ENCODE assay signal across 1 cellular context in the genomic region with DNA sequence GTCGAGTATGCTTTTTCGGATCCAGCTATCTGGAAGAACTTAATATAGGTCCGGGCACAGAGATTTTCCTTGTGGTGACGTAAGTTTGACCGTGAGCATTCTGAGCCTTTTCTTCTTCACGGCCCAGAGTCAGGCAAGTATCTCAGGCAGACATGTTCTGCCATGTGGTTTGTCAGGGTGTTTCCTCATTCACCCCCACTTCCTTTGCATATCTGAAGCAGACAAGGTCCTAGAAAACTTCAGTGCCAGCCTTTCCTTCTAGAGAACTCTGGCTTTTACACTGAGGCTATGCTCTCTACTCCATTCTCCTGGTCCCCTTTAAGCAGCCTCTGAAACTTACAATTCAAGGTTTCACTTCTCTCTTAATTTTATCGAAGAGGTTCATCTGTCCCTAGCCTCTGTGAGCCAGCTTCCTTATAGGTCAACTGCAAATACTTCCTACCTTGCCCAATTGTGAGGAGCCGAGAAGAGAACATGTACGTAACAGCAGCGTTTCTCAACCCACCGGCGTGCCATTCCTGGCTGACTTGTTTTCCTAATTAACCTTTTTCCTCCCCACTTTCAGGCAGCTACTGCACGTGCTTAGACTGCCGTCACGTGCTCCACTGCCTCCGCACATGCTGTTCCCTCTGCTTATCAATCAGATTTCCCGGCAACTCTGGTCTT.
TF ChIP-seq lines count a peak whose summit lies in the region.

No MANE protein-coding gene starts in this region.

TF ChIP-seq in K562, 482 proteins besides CTCF, POLR2A, EP300 and RAD21 (continued from another document and continues in another):
- TF ChIP-seq KDM4B (IDR thresholded peaks at IDR 0.05; ENCODE audit: borderline replicate concordance in 2 of 2, low read depth in 1 of 2) (no peak), FOXK1 (CRISPR knock-in tag; IDR thresholded peaks at IDR 0.05; ENCODE audit: borderline replicate concordance) (no peak), TAF1 (IDR thresholded peaks at IDR 0.05; ENCODE audit: control insufficient read depth, extremely low read depth, insufficient read depth, low read length, severe bottlenecking) (no peak), GATA2 (CRISPR knock-in tag; IDR thresholded peaks at IDR 0.05) (no peak), ZNF217 (CRISPR knock-in tag; IDR thresholded peaks at IDR 0.05) (no peak), ZNF518B (CRISPR knock-in tag; IDR thresholded peaks at IDR 0.05) (no peak), FOXA1 (IDR thresholded peaks at IDR 0.05; ENCODE audit: borderline replicate concordance) (no peak), MAFG (tag; conservative IDR thresholded peaks at IDR 0.05) (no peak), RBM17 (IDR thresholded peaks at IDR 0.05; ENCODE audit: borderline replicate concordance, low read depth, low read length) (no peak), DNMT1 (IDR thresholded peaks at IDR 0.05) (no peak), ESRRB (CRISPR knock-in tag; IDR thresholded peaks at IDR 0.05; ENCODE audit: borderline replicate concordance) (no peak), ELF1 (tag; IDR thresholded peaks at IDR 0.05) (no peak), TRIM28 (IDR thresholded peaks at IDR 0.05) (no peak), ZZZ3 (IDR thresholded peaks at IDR 0.05) (no peak), SREBF2 (CRISPR knock-in tag; IDR thresholded peaks at IDR 0.05) (no peak), TRIM24 (IDR thresholded peaks at IDR 0.05) (no peak), ZNF146 (CRISPR knock-in tag; IDR thresholded peaks at IDR 0.05; ENCODE audit: unreplicated experiment) (no peak), POLR2AphosphoS5 (IDR thresholded peaks at IDR 0.05; ENCODE audit: control insufficient read depth, insufficient read depth, low read depth, low read length) (no peak), WHSC1 (IDR thresholded peaks at IDR 0.05; ENCODE audit: low read length) (no peak), ZNF274 (IDR thresholded peaks at IDR 0.05; ENCODE audit: borderline replicate concordance, low read depth, low read length) (no peak), BMI1 (IDR thresholded peaks at IDR 0.05; ENCODE audit: low read length) (no peak), SMARCE1 (IDR thresholded peaks at IDR 0.05) (no peak), ZNF280B (CRISPR knock-in tag; IDR thresholded peaks at IDR 0.05) (no peak), PPARD (CRISPR knock-in tag; IDR thresholded peaks at IDR 0.05) (no peak), HMBOX1 (IDR thresholded peaks at IDR 0.05) (no peak), NUFIP1 (IDR thresholded peaks at IDR 0.05; ENCODE audit: partially characterized antibody) (no peak), CREB1 (IDR thresholded peaks at IDR 0.05) (no peak), CREB1 (CRISPR knock-in tag; IDR thresholded peaks at IDR 0.05) (no peak), TARDBP (IDR thresholded peaks at IDR 0.05) (no peak), CREB5 (CRISPR knock-in tag; IDR thresholded peaks at IDR 0.05) (no peak), MTA2 (IDR thresholded peaks at IDR 0.05; ENCODE audit: low read depth) (no peak), ZBTB17 (CRISPR knock-in tag; IDR thresholded peaks at IDR 0.05) (no peak), HCFC1 (IDR thresholded peaks at IDR 0.05; ENCODE audit: low read depth, low read length) (no peak), FOXJ3 (CRISPR knock-in tag; IDR thresholded peaks at IDR 0.05) (no peak), IFI16 (CRISPR knock-in tag; IDR thresholded peaks at IDR 0.05) (no peak)
- TF ChIP-seq, protein P1, sequence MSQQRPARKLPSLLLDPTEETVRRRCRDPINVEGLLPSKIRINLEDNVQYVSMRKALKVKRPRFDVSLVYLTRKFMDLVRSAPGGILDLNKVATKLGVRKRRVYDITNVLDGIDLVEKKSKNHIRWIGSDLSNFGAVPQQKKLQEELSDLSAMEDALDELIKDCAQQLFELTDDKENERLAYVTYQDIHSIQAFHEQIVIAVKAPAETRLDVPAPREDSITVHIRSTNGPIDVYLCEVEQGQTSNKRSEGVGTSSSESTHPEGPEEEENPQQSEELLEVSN (IDR thresholded peaks at IDR 0.05; ENCODE audit: borderline replicate concordance in 1 of 2, extremely low read depth in 1 of 2, insufficient read depth in 1 of 2, insufficient read length in 1 of 2, low read depth in 1 of 2, low read length in 1 of 2, poor library complexity in 1 of 2, severe bottlenecking in 1 of 2): peak in 1 of 2 experiments; percentile 54
- TF ChIP-seq, protein P2, sequence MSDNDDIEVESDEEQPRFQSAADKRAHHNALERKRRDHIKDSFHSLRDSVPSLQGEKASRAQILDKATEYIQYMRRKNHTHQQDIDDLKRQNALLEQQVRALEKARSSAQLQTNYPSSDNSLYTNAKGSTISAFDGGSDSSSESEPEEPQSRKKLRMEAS (CRISPR knock-in tag; IDR thresholded peaks at IDR 0.05): 0 out of 2 replicates have a peak, but pooled peaks have one; percentile 25
- TF ChIP-seq, protein P3, sequence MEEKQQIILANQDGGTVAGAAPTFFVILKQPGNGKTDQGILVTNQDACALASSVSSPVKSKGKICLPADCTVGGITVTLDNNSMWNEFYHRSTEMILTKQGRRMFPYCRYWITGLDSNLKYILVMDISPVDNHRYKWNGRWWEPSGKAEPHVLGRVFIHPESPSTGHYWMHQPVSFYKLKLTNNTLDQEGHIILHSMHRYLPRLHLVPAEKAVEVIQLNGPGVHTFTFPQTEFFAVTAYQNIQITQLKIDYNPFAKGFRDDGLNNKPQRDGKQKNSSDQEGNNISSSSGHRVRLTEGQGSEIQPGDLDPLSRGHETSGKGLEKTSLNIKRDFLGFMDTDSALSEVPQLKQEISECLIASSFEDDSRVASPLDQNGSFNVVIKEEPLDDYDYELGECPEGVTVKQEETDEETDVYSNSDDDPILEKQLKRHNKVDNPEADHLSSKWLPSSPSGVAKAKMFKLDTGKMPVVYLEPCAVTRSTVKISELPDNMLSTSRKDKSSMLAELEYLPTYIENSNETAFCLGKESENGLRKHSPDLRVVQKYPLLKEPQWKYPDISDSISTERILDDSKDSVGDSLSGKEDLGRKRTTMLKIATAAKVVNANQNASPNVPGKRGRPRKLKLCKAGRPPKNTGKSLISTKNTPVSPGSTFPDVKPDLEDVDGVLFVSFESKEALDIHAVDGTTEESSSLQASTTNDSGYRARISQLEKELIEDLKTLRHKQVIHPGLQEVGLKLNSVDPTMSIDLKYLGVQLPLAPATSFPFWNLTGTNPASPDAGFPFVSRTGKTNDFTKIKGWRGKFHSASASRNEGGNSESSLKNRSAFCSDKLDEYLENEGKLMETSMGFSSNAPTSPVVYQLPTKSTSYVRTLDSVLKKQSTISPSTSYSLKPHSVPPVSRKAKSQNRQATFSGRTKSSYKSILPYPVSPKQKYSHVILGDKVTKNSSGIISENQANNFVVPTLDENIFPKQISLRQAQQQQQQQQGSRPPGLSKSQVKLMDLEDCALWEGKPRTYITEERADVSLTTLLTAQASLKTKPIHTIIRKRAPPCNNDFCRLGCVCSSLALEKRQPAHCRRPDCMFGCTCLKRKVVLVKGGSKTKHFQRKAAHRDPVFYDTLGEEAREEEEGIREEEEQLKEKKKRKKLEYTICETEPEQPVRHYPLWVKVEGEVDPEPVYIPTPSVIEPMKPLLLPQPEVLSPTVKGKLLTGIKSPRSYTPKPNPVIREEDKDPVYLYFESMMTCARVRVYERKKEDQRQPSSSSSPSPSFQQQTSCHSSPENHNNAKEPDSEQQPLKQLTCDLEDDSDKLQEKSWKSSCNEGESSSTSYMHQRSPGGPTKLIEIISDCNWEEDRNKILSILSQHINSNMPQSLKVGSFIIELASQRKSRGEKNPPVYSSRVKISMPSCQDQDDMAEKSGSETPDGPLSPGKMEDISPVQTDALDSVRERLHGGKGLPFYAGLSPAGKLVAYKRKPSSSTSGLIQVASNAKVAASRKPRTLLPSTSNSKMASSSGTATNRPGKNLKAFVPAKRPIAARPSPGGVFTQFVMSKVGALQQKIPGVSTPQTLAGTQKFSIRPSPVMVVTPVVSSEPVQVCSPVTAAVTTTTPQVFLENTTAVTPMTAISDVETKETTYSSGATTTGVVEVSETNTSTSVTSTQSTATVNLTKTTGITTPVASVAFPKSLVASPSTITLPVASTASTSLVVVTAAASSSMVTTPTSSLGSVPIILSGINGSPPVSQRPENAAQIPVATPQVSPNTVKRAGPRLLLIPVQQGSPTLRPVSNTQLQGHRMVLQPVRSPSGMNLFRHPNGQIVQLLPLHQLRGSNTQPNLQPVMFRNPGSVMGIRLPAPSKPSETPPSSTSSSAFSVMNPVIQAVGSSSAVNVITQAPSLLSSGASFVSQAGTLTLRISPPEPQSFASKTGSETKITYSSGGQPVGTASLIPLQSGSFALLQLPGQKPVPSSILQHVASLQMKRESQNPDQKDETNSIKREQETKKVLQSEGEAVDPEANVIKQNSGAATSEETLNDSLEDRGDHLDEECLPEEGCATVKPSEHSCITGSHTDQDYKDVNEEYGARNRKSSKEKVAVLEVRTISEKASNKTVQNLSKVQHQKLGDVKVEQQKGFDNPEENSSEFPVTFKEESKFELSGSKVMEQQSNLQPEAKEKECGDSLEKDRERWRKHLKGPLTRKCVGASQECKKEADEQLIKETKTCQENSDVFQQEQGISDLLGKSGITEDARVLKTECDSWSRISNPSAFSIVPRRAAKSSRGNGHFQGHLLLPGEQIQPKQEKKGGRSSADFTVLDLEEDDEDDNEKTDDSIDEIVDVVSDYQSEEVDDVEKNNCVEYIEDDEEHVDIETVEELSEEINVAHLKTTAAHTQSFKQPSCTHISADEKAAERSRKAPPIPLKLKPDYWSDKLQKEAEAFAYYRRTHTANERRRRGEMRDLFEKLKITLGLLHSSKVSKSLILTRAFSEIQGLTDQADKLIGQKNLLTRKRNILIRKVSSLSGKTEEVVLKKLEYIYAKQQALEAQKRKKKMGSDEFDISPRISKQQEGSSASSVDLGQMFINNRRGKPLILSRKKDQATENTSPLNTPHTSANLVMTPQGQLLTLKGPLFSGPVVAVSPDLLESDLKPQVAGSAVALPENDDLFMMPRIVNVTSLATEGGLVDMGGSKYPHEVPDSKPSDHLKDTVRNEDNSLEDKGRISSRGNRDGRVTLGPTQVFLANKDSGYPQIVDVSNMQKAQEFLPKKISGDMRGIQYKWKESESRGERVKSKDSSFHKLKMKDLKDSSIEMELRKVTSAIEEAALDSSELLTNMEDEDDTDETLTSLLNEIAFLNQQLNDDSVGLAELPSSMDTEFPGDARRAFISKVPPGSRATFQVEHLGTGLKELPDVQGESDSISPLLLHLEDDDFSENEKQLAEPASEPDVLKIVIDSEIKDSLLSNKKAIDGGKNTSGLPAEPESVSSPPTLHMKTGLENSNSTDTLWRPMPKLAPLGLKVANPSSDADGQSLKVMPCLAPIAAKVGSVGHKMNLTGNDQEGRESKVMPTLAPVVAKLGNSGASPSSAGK (IDR thresholded peaks at IDR 0.05): peak; percentile 39; the same call in 1 of the 2 replicates
- TF ChIP-seq, protein P4, sequence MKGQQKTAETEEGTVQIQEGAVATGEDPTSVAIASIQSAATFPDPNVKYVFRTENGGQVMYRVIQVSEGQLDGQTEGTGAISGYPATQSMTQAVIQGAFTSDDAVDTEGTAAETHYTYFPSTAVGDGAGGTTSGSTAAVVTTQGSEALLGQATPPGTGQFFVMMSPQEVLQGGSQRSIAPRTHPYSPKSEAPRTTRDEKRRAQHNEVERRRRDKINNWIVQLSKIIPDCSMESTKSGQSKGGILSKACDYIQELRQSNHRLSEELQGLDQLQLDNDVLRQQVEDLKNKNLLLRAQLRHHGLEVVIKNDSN (CRISPR knock-in tag; IDR thresholded peaks at IDR 0.05): peak; percentile 26; the same call in 1 of the 2 replicates
